Comparison of ENCODE assay signal across 8 cellular contexts in genomic region chr17:56834380-56835258, GRCh38. TPM values are rescaled to one million over a fixed set of nuclear protein-coding genes. Genes with fewer than 3 reads are reported as not detected.
DNase-seq lines count a peak whose midpoint lies in the region; ATAC-seq and TF ChIP-seq lines count a peak whose summit lies in the region.

No MANE protein-coding gene starts in this region.

- TF ChIP-seq CTCF in cardiac muscle cell (IDR thresholded peaks at IDR 0.05; ENCODE audit: low read depth, low read length) (no peak), prostate gland (IDR thresholded peaks at IDR 0.05) (peak in 2 of 4 experiments; percentile 40 to 48)

- intact Hi-C loops in activated naive CD4-positive, alpha-beta T cell treated with anti-CD3 and anti-CD28 coated beads for 36 hours (cut with micrococcal nuclease): loop anchor here (1.0 to 5.0 kb wide), 5 partner anchors 127 to 1412 kb away; partner anchors contain the start of genes AKAP1, COIL, MMD and SCPEP1
- intact Hi-C loops in prostate gland (cut with DNase I): loop anchor here (5.0 kb wide), 1 partner anchor 78 kb away; the partner anchor contains the start of gene TRIM25

- H3K4me1 Mint-ChIP-seq in activated naive CD4-positive, alpha-beta T cell treated with anti-CD3 and anti-CD28 coated beads for 36 hours (ENCODE audit: low read depth): peaks cover 56% of the 10 kb centered on the region

- TF ChIP-seq POLR2A in prostate gland (IDR thresholded peaks at IDR 0.05): no peak

- H3K36me3 ChIP-seq in cardiac muscle cell (no peaks in the 10 kb centered on the region), prostate gland (no peaks in the 10 kb centered on the region)

- peak overlapping the region; percentile 70 for H3K27ac Mint-ChIP-seq in activated naive CD4-positive, alpha-beta T cell treated with anti-CD3 and anti-CD28 coated beads for 36 hours

- H3K36me3 Mint-ChIP-seq in activated naive CD4-positive, alpha-beta T cell treated with anti-CD3 and anti-CD28 coated beads for 36 hours (ENCODE audit: low read depth): peaks cover 28% of the 10 kb centered on the region

- WGBS in prostate gland: 6% methylated on average over 56 of the region's 81 CpGs

- no peaks in the 10 kb centered on the region for H3K9me3 Mint-ChIP-seq in activated naive CD4-positive, alpha-beta T cell treated with anti-CD3 and anti-CD28 coated beads for 36 hours

- H3K4me3 Mint-ChIP-seq in activated naive CD4-positive, alpha-beta T cell treated with anti-CD3 and anti-CD28 coated beads for 36 hours: peak overlapping the region; percentile 89

- H3K4me1 ChIP-seq in cardiac muscle cell (ENCODE audit: low read depth): peaks cover 5% of the 10 kb centered on the region
- no peaks in the 10 kb centered on the region for H3K4me1 ChIP-seq in prostate gland (replicated peaks)

- H3K9me3 ChIP-seq in cardiac muscle cell (ENCODE audit: low read depth): no peaks in the 10 kb centered on the region
- no peaks in the 10 kb centered on the region for H3K9me3 ChIP-seq in prostate gland

- CTCF ChIA-PET in activated naive CD4-positive, alpha-beta T cell treated with anti-CD3 and anti-CD28 coated beads for 36 hours (lab: Charles Lee): interaction anchor here (0.5 to 3.1 kb wide), 9 partner anchors 10 to 143 kb away, joined by 3 to 17 read pairs (median 4); partner anchors contain the start of gene SCPEP1

- peak; percentile 18 for ATAC-seq in GM19372 (IDR thresholded peaks at IDR 0.05; ENCODE audit: low read depth, unreplicated experiment)
- ATAC-seq in HG03521 (IDR thresholded peaks at IDR 0.05; ENCODE audit: unreplicated experiment): peak; percentile 14

- H3K27me3 Mint-ChIP-seq in activated naive CD4-positive, alpha-beta T cell treated with anti-CD3 and anti-CD28 coated beads for 36 hours (ENCODE audit: low read depth): no peaks in the 10 kb centered on the region

- DNase-seq in C1 segment of cervical spinal cord (lab: John Stamatoyannopoulos, UW) (peak in 11 of 14 donors; percentile 14 to 66 (median 43)), RKO (ENCODE audit: low spot score) (peak; percentile 76), cardiac muscle cell (ENCODE audit: low read depth in 1 of 2, low spot score in 1 of 2) (peak; percentile 17 to 60), prostate gland (ENCODE audit: low spot score) (peak; percentile 56), ureter (ENCODE audit: low spot score) (peak; percentile 66)
- DNase-seq in activated naive CD4-positive, alpha-beta T cell treated with anti-CD3 and anti-CD28 coated beads for 36 hours: peak; percentile 71

- H3K27me3 ChIP-seq in cardiac muscle cell: peaks cover 17% of the 10 kb centered on the region
- no peaks in the 10 kb centered on the region for H3K27me3 ChIP-seq in prostate gland (replicated peaks; ENCODE audit: insufficient read depth)

- H3K27ac ChIP-seq in cardiac muscle cell: peak overlapping the region; percentile 70
- H3K27ac ChIP-seq in prostate gland: peak overlapping the region; percentile 91 to 95

- H3K4me3 ChIP-seq in cardiac muscle cell (peak overlapping the region; percentile 70), prostate gland (peak overlapping the region; percentile 67 to 79)

RNA-seq across cellular contexts. Expression of gene DGKE, which starts 0.7 kb away (rescaled TPM):
- total RNA-seq in activated naive CD4-positive, alpha-beta T cell treated with anti-CD3 and anti-CD28 coated beads for 36 hours: 10 to 100 TPM; 18.1 to 18.4 TPM
- 6.3 and 6.4 TPM in 2 replicates for total RNA-seq in cardiac muscle cell
- polyA plus RNA-seq in cardiac muscle cell: 5.0 and 7.3 TPM in 2 replicates
- 10 to 100 TPM in 1 of 2 donors, 1 to 10 TPM in 1; 7.7 to 13.3 TPM for total RNA-seq in prostate gland
- total RNA-seq in ureter: 15.4 TPM

RNA-seq across cellular contexts. Expression of gene C17orf67, which starts 0.9 kb away (rescaled TPM):
- total RNA-seq in activated naive CD4-positive, alpha-beta T cell treated with anti-CD3 and anti-CD28 coated beads for 36 hours: 1 to 10 TPM; 1.9 to 2.2 TPM
- total RNA-seq in cardiac muscle cell (0.32 and 0.74 TPM in 2 replicates), prostate gland (1 to 10 TPM; 2.5 to 2.6 TPM), ureter (3.2 TPM)
- polyA plus RNA-seq in cardiac muscle cell: 1.9 and 2.6 TPM in 2 replicates

Comparison
In these comparisons a context has a peak if more than half of its experiments do, and no peak if none do; other contexts are left out.
1. Peak in every context shown above with its lines: DNase-seq, ATAC-seq, H3K4me3 ChIP-seq and H3K27ac ChIP-seq.